8 cellular contexts compared by ENCODE assay signal in the genomic region with DNA sequence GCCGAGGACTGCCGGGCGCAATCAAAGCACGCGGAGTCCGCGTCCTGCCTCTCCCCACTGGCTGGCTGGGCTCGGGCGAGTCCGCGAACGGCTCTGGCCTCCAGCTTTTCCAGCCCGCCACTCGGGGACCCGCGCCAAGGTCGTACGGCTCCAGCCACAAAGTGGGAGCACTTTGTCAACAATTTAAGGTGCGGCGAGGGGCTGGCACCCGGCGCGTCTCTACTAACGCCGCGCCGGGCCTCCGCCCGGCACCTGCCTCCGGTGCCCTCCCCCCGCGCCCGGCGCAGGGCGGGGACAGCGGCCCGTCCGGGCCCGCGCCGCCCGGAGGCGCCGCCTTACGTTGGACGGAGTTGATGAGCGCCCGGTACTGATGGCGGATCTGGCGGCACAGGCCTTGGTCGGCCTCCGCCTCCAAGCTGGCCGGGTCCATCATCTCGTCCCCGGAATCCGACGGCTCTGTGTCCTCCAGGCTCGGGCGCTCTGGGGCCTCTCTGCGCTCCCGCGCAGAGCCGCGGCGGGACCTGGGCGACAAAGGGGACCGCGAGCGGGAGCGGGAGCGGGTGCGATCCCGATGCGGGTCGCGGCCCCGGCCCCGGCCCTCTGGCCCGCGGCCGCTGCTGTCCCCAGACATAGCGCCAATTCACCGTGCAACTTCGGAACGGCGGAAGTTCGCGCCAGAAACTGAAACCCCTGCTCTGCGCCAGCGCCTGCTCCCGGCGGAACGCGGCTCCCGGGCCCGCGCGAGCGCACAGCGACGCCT.
DNase-seq lines count a peak whose midpoint lies in the region; ATAC-seq and TF ChIP-seq lines count a peak whose summit lies in the region.

Gene NSMCE4A, minus strand, starts transcription at position 683 of the 760 bp plus-strand sequence. Its CDS starts 52 bp downstream, at position 631.

- no peaks in the 10 kb centered on the region for H4K20me1 ChIP-seq in OCI-LY1 (ENCODE audit: insufficient read depth, low read length)

- H3K4me1 ChIP-seq in OCI-LY1 (ENCODE audit: insufficient read depth, low read length, severe bottlenecking) (peaks cover 14% of the 10 kb centered on the region), mucosa of stomach (ENCODE audit: control insufficient read depth, insufficient read depth, low read length) (peaks cover 5% of the 10 kb centered on the region)

- peaks cover 14% of the 10 kb centered on the region for H3K79me2 ChIP-seq in OCI-LY1 (ENCODE audit: insufficient read depth, low read length)

- TF ChIP-seq CTCF in OCI-LY1 (IDR thresholded peaks at IDR 0.05; ENCODE audit: low read length), result peak; percentile 74

- DNase-seq in COLO668 (lab: John Stamatoyannopoulos, UW; ENCODE audit: unreplicated experiment) (peak; percentile 81), erythroblast (lab: John Stamatoyannopoulos, UW) (peak; percentile 83 to 86)
- DNase-seq in activated T-cell treated with anti-CD3 and anti-CD28 coated beads, Interleukin-2, amount 50 U/mL, for 1 hour, result peak; percentile 74
- peak; percentile 84 for DNase-seq in stimulated activated CD8-positive, alpha-beta memory T cell treated with anti-CD3 and anti-CD28 coated beads, Interleukin-4, amount 100 ng/mL, for 48 hours

- peak within 1 kb of the TSS; percentile 80 for H3K4me2 ChIP-seq in OCI-LY1 (ENCODE audit: low read length)

- no peaks in the 10 kb centered on the region for H3K9me2 ChIP-seq in OCI-LY1 (ENCODE audit: low read depth, low read length)

- H3K9ac ChIP-seq in OCI-LY1 (ENCODE audit: low read length), result peak within 1 kb of the TSS; percentile 97
- H3K9ac ChIP-seq in mucosa of stomach (ENCODE audit: low read length), result peak within 1 kb of the TSS; percentile 99

- H2AFZ ChIP-seq in OCI-LY1 (ENCODE audit: low read length), result 0 out of 2 replicates have a peak within 1 kb of the TSS, but pooled peaks have one; percentile 20

- no peaks in the 10 kb centered on the region for H3K27me3 ChIP-seq in OCI-LY1 (ENCODE audit: insufficient read depth, low read length)
- H3K27me3 ChIP-seq in mucosa of stomach (ENCODE audit: control insufficient read depth, insufficient read depth, low read length), result no peaks in the 10 kb centered on the region

- peak; percentile 75 for TF ChIP-seq POLR2A in erythroblast (IDR thresholded peaks at IDR 0.05; ENCODE audit: low read length)

- ATAC-seq in GM19351 (IDR thresholded peaks at IDR 0.05; ENCODE audit: unreplicated experiment) (peak; percentile 76), HG03520 (IDR thresholded peaks at IDR 0.05; ENCODE audit: unreplicated experiment) (peak; percentile 73)

- peak within 1 kb of the TSS; percentile 53 for H3K27ac ChIP-seq in OCI-LY1 (ENCODE audit: low read depth, low read length, poor library complexity, severe bottlenecking)

- H3F3A ChIP-seq in OCI-LY1 (ENCODE audit: insufficient read depth, low read length), result no peaks in the 10 kb centered on the region

- H3K36me3 ChIP-seq in OCI-LY1 (ENCODE audit: insufficient read depth, low read length), result peaks cover 26% of the 10 kb centered on the region; the same call in 1 of the 2 replicates
- no peaks in the 10 kb centered on the region for H3K36me3 ChIP-seq in mucosa of stomach (ENCODE audit: control insufficient read depth, insufficient read depth, low read length)

- H3K9me3 ChIP-seq in OCI-LY1 (ENCODE audit: low read length), result 0 out of 2 replicates have a peak, but pooled peaks cover 7% of the 10 kb centered on the region
- no peaks in the 10 kb centered on the region for H3K9me3 ChIP-seq in mucosa of stomach (ENCODE audit: control insufficient read depth, low read length)

- H3K4me3 ChIP-seq in OCI-LY1 (ENCODE audit: low read depth, low read length, poor library complexity, severe bottlenecking) (peak within 1 kb of the TSS; percentile 91), mucosa of stomach (ENCODE audit: low read length) (peak within 1 kb of the TSS; percentile 89)

Comparison
In these comparisons a context has a peak if more than half of its experiments do, and no peak if none do; other contexts are left out.
1. Peak in every context shown above with its lines: DNase-seq, ATAC-seq, H3K4me3 ChIP-seq and H3K27ac ChIP-seq.